Comparison of ENCODE assay signal across 19 cellular contexts in the genomic region with DNA sequence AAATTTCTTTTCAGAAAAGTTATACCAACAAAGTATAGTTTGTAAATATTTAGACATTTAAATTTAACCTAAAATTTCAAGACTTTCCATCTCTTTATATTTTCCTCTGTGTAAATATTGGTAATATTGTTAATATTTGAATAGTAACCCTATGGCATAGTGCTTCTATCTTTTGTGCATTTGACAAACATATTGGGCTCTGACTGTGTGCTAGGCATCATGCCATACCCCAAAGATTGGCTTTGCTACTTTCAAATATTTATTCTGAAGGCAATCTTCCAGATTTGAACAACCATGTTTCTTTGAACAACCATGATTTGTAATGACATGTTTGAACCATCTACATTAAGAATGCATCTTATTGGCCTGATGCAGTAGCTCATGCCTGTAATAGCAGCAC. TPM values are rescaled to one million over a fixed set of nuclear protein-coding genes. Genes with fewer than 3 reads are reported as not detected.
DNase-seq lines count a peak whose midpoint lies in the region; FAIRE-seq and TF ChIP-seq lines count a peak whose summit lies in the region.
"Had no signal": no experiment of that assay in that cellular context is flagged by ENCODE, and none has a peak within 500 bp of the region (broad histone marks: within the 10 kb centered on the region; RNA-seq: fewer than 3 reads in every experiment).

No MANE protein-coding gene starts in this region.

- H3K27me3 ChIP-seq in esophagus muscularis mucosa: no peaks in the 10 kb centered on the region

- TF ChIP-seq POLR2A in esophagus muscularis mucosa (IDR thresholded peaks at IDR 0.05; ENCODE audit: low read depth): no peak

- no peak overlapping the region for H3K27ac ChIP-seq in esophagus muscularis mucosa (replicated peaks in 1 of 4)
- H3K27ac ChIP-seq: 22Rv1, A549, C4-2B had no signal

- intact Hi-C loops in esophagus muscularis mucosa (cut with DNase I): no loop called here

- TF ChIP-seq EP300 in esophagus muscularis mucosa (IDR thresholded peaks at IDR 0.05): no peak

- DNase-seq in DMS 273 (lab: John Stamatoyannopoulos, UW; ENCODE audit: unreplicated experiment) (peak; percentile 29), DMS 273 treated with DMSO at 0.1 percent for 48 hours (lab: John Stamatoyannopoulos, UW) (no peak), NCI-H446 treated with DMSO at 0.1 percent for 48 hours (lab: John Stamatoyannopoulos, UW) (peak; percentile 47), esophagus muscularis mucosa (ENCODE audit: extremely low spot score) (peak; percentile 21), NCI-H2029 treated with DMSO at 0.1 percent for 48 hours (lab: John Stamatoyannopoulos, UW) (no peak)
- no peak for DNase-seq in activated CD4-positive, alpha-beta T cell treated with anti-CD3 and anti-CD28 coated beads, Interleukin-2, amount 50 U/mL, for 4 hours
- DNase-seq: AML-193; Caco-2; CD4-positive, alpha-beta T cell; GDM1; HCEC 1CT had no signal

- H3K4me3 ChIP-seq in esophagus muscularis mucosa: no peak overlapping the region
- H3K4me3 ChIP-seq: A549, GM23338 had no signal

- no peak for TF ChIP-seq CTCF in esophagus muscularis mucosa (IDR thresholded peaks at IDR 0.05)

- no peaks in the 10 kb centered on the region for H3K9me3 ChIP-seq in esophagus muscularis mucosa
- H3K9me3 ChIP-seq: A549, Caco-2 had no signal

- H3K36me3 ChIP-seq in esophagus muscularis mucosa: no peaks in the 10 kb centered on the region

- peak; percentile 30 for FAIRE-seq in G401.6 (lab: Jason Lieb, UNC)
- FAIRE-seq: A549, GM12892, GM18507, H54 had no signal

- H3K4me1 ChIP-seq in esophagus muscularis mucosa: peaks cover 0 to 7% (median 4%) of the 10 kb centered on the region in 4 donors
- H3K4me1 ChIP-seq: Caco-2 had no signal

RNA-seq across cellular contexts. Expression of gene PRDM1, which starts 15.5 kb away (rescaled TPM):
- 1 to 10 TPM; 1.8 to 5.1 (median 2.3) TPM for total RNA-seq in esophagus muscularis mucosa

Comparison
In these comparisons a context has a peak if more than half of its experiments do, and no peak if none do; other contexts are left out.
1. DNase-seq: peak in DMS 273 (single experiment), NCI-H446 treated with DMSO at 0.1 percent for 48 hours (single experiment) and esophagus muscularis mucosa (single experiment); none in DMS 273 treated with DMSO at 0.1 percent for 48 hours (single experiment), NCI-H2029 treated with DMSO at 0.1 percent for 48 hours (single experiment) and activated CD4-positive, alpha-beta T cell treated with anti-CD3 and anti-CD28 coated beads, Interleukin-2, amount 50 U/mL, for 4 hours (0 of 2).